In genomic region chr10:122465401-122465800, GRCh38 we compare ENCODE assay signal across 22 cellular contexts. TPM values are rescaled to one million over a fixed set of nuclear protein-coding genes. Genes with fewer than 3 reads are reported as not detected.
A peak's percentile ranks its signal among the peaks of the same experiment; 100 is the strongest.
DNase-seq lines count a peak whose midpoint lies in the region; ATAC-seq and TF ChIP-seq lines count a peak whose summit lies in the region.
"Had no signal": no experiment of that assay in that cellular context is flagged by ENCODE, and none has a peak within 500 bp of the region (broad histone marks: within the 10 kb centered on the region; RNA-seq: fewer than 3 reads in every experiment).

No MANE protein-coding gene starts in this region.

- H3K36me3 ChIP-seq in upper lobe of left lung = no peaks in the 10 kb centered on the region
- H3K36me3 ChIP-seq: HAP-1 had no signal

- intact Hi-C loops in dorsolateral prefrontal cortex (cut with DNase I) = loop anchor here (5.0 to 10.0 kb wide), 2 partner anchors 97 to 99 kb away; partner anchors contain the start of gene DMBT1 (in 2 of the 2)

- H3K36me3 Mint-ChIP-seq in osteocyte (ENCODE audit: unreplicated experiment) = peaks cover 27% of the 10 kb centered on the region
- H3K36me3 Mint-ChIP-seq: CD8-positive, alpha-beta memory T cell had no signal

- H3K27me3 ChIP-seq in dorsolateral prefrontal cortex (no peaks in the 10 kb centered on the region), upper lobe of left lung (peaks cover 0 to 11% (median 0%) of the 10 kb centered on the region in 4 donors)

- 86 to 87% methylated on average over 3 of the region's 3 CpGs for WGBS in upper lobe of left lung, 2 donors

- no peaks in the 10 kb centered on the region for H3K27me3 Mint-ChIP-seq in osteocyte (ENCODE audit: unreplicated experiment)

- H3K27ac ChIP-seq in dorsolateral prefrontal cortex = peak overlapping the region in 57 of 59 donors; percentile 28 to 95 (median 91)
- H3K27ac ChIP-seq in upper lobe of left lung = no peak overlapping the region
- H3K27ac ChIP-seq: GM23248 had no signal

- no peak for ATAC-seq in upper lobe of left lung (ENCODE audit: low FRiP score in 2 of 2)
- ATAC-seq: SK-N-SH treated with all-trans-retinoic acid at 6 μM for 48 hours had no signal

- peak overlapping the region in 55 of 59 donors; percentile 9 to 94 (median 84) for H3K4me3 ChIP-seq in dorsolateral prefrontal cortex
- no peak overlapping the region for H3K4me3 ChIP-seq in upper lobe of left lung
- H3K4me3 ChIP-seq: GM23248, HAP-1 had no signal

- peak overlapping the region; percentile 32 for H3K27ac Mint-ChIP-seq in osteocyte (ENCODE audit: unreplicated experiment)
- H3K27ac Mint-ChIP-seq: CD8-positive, alpha-beta memory T cell had no signal

- H3K9me3 ChIP-seq in upper lobe of left lung = no peaks in the 10 kb centered on the region
- H3K9me3 ChIP-seq: HAP-1 had no signal

- TF ChIP-seq CTCF in dorsolateral prefrontal cortex (IDR thresholded peaks at IDR 0.05 in 54 of 56, conservative IDR thresholded peaks at IDR 0.05 in 2 of 56; ENCODE audit: low read depth in 1 of 56, partially characterized antibody in 56 of 56) = no peak
- no peak for TF ChIP-seq CTCF in osteocyte (IDR thresholded peaks at IDR 0.05)
- TF ChIP-seq CTCF in upper lobe of left lung (IDR thresholded peaks at IDR 0.05) = no peak

- no peaks in the 10 kb centered on the region for H3K9me3 Mint-ChIP-seq in osteocyte (ENCODE audit: unreplicated experiment)
- H3K9me3 Mint-ChIP-seq: CD8-positive, alpha-beta memory T cell had no signal

- peak overlapping the region; percentile 90 for H3K4me3 Mint-ChIP-seq in osteocyte (ENCODE audit: unreplicated experiment)

- H3K4me1 ChIP-seq in upper lobe of left lung = peaks cover 20 to 48% (median 28%) of the 10 kb centered on the region in 4 donors

- TF ChIP-seq POLR2A in upper lobe of left lung (IDR thresholded peaks at IDR 0.05) = no peak

- DNase-seq in D341Med (ENCODE audit: low spot score) (peak; percentile 39), NCI-H82 (lab: John Stamatoyannopoulos, UW) (peak; percentile 93), dorsolateral prefrontal cortex (no peak), osteocyte (ENCODE audit: extremely low spot score, unreplicated experiment) (no peak), DMS79 treated with DMSO at 0.1 percent for 48 hours (lab: John Stamatoyannopoulos, UW) (no peak), germinal center (ENCODE audit: low spot score) (no peak), upper lobe of left lung (no peak), NCI-H2107 treated with DMSO at 0.1 percent for 48 hours (lab: John Stamatoyannopoulos, UW; ENCODE audit: unreplicated experiment) (no peak)
- DNase-seq: ACHN; CD8-positive, alpha-beta memory T cell; GF-D8; GM23248; IMR-90; NCI-H1417 treated with DMSO at 0.1 percent for 48 hours; NCI-H2029; NCI-H2171; NCI-H748 treated with DMSO at 0.1 percent for 48 hours had no signal

- H3K4me1 Mint-ChIP-seq in osteocyte (ENCODE audit: unreplicated experiment) = peaks cover 82% of the 10 kb centered on the region

- TF ChIP-seq EP300 in upper lobe of left lung (IDR thresholded peaks at IDR 0.05) = no peak

RNA-seq across cellular contexts. Expression of gene HTRA1, which starts 4.0 kb away (rescaled TPM):
- 100 to 1,000 TPM; 154 to 492 (median 263) TPM for total RNA-seq in dorsolateral prefrontal cortex
- 1,546 and 1,638 TPM in 2 replicates for total RNA-seq in osteocyte
- total RNA-seq in upper lobe of left lung = 10 to 100 TPM; 20.7 to 72.8 (median 36.2) TPM

RNA-seq across cellular contexts. Expression of gene ARMS2, which starts 10.9 kb away (rescaled TPM):
- total RNA-seq in dorsolateral prefrontal cortex (1 to 10 TPM in 1 of 120 experiments, under 1 TPM in 8, not detected in 111; 0.63 to 2.1 (median 0.83) TPM), osteocyte (not detected in 2 replicates), upper lobe of left lung (not detected)
- total RNA-seq: CD8-positive, alpha-beta memory T cell; Daoy; GM23248; IMR-90; M059J; RPMI7951 had no signal

Comparison
In these comparisons a context has a peak if more than half of its experiments do, and no peak if none do; other contexts are left out.
1. DNase-seq: peak in D341Med (single experiment) and NCI-H82 (single experiment); none in dorsolateral prefrontal cortex (0 of 10), osteocyte (single experiment), DMS79 treated with DMSO at 0.1 percent for 48 hours (single experiment), germinal center (single experiment), upper lobe of left lung (0 of 2) and NCI-H2107 treated with DMSO at 0.1 percent for 48 hours (single experiment).
2. H3K27ac ChIP-seq: peak in dorsolateral prefrontal cortex (57 of 59); none in upper lobe of left lung (0 of 4).
3. H3K4me3 ChIP-seq: peak in dorsolateral prefrontal cortex (55 of 59); none in upper lobe of left lung (0 of 4).